Comparison of ENCODE assay signal across 1 cellular context in genomic region chr22:16567617-16568424, GRCh38.
TF ChIP-seq lines count a peak whose summit lies in the region.

No MANE protein-coding gene starts in this region.

TF ChIP-seq in K562, 482 proteins besides CTCF, POLR2A, EP300 and RAD21:
- peak; percentile 94; the same call in 1 of the 2 replicates for TF ChIP-seq RBM14 (IDR thresholded peaks at IDR 0.05; ENCODE audit: borderline replicate concordance, insufficient read depth, low read depth, low read length)
- TF ChIP-seq ATF2 (CRISPR knock-in tag; IDR thresholded peaks at IDR 0.05), result 0 out of 2 replicates have a peak, but pooled peaks have one; percentile 21
- 0 out of 2 replicates have a peak, but pooled peaks have one; percentile 25 for TF ChIP-seq NR3C1 (CRISPR knock-in tag; IDR thresholded peaks at IDR 0.05)
- peak; percentile 18; the same call in 1 of the 2 replicates for TF ChIP-seq SAFB (IDR thresholded peaks at IDR 0.05; ENCODE audit: borderline replicate concordance, low read depth, low read length)
- peak; percentile 53 for TF ChIP-seq PCBP1 (IDR thresholded peaks at IDR 0.05; ENCODE audit: low read depth, low read length, poor library complexity, severe bottlenecking)
TF ChIP-seq in K562: peak in this region for 5; not testable (repeated sequence) for 477.
